Comparison of ENCODE assay signal across 11 cellular contexts in genomic region chr6:149266659-149267058, GRCh38. TPM values are rescaled to one million over a fixed set of nuclear protein-coding genes. Genes with fewer than 3 reads are reported as not detected.
DNase-seq lines count a peak whose midpoint lies in the region; ATAC-seq and TF ChIP-seq lines count a peak whose summit lies in the region.
"Had no signal": no experiment of that assay in that cellular context is flagged by ENCODE, and none has a peak within 500 bp of the region (broad histone marks: within the 10 kb centered on the region; RNA-seq: fewer than 3 reads in every experiment).

No MANE protein-coding gene starts in this region.

- TF ChIP-seq CTCF in spleen (IDR thresholded peaks at IDR 0.05 in 8 of 11, conservative IDR thresholded peaks at IDR 0.05 in 3 of 11) = no peak

- H3K4me1 ChIP-seq in spleen = peaks cover 0 to 50% (median 22%) of the 10 kb centered on the region in 6 donors
- H3K4me1 ChIP-seq: sigmoid colon had no signal

- H3K27ac ChIP-seq in spleen = peak overlapping the region in 6 of 8 donors; percentile 5 to 71 (median 50)
- H3K27ac ChIP-seq: sigmoid colon had no signal

- H3K4me3 ChIP-seq in spleen = no peak overlapping the region
- H3K4me3 ChIP-seq: sigmoid colon had no signal

- no peak for TF ChIP-seq POLR2A in spleen (IDR thresholded peaks at IDR 0.05)

- DNase-seq in GM19238 (ENCODE audit: insufficient read length, low spot score) = peak; percentile 20
- no peak for DNase-seq in spleen
- DNase-seq in T1000 (lab: John Stamatoyannopoulos, UW) = no peak
- DNase-seq in NCI-H128 (lab: John Stamatoyannopoulos, UW; ENCODE audit: unreplicated experiment) = no peak
- DNase-seq in NCI-H187 (lab: John Stamatoyannopoulos, UW) = no peak
- DNase-seq: activated CD4-positive, CD25-positive, alpha-beta regulatory T cell; EL; sigmoid colon had no signal

- intact Hi-C loops in spleen (cut with DNase I; ENCODE audit: low total_unique reads) = no loop called here

- no peaks in the 10 kb centered on the region for H3K9me3 ChIP-seq in spleen
- H3K9me3 ChIP-seq: sigmoid colon had no signal

- 62 to 68% (median 65%) methylated on average over 6 of the region's 6 CpGs for WGBS in spleen, 5 donors

- ATAC-seq in HG02642 (IDR thresholded peaks at IDR 0.05; ENCODE audit: poor library complexity, unreplicated experiment) = peak; percentile 85
- peak; percentile 48 for ATAC-seq in HG03565 (IDR thresholded peaks at IDR 0.05; ENCODE audit: unreplicated experiment)
- ATAC-seq: stimulated activated effector memory CD8-positive, alpha-beta T cell treated with anti-CD3 and anti-CD28 coated beads, Interleukin-12 subunit alpha, Interleukin-12 subunit beta, amount 100 ng/mL, for 72 hours had no signal

- H3K36me3 ChIP-seq in spleen = no peaks in the 10 kb centered on the region
- H3K36me3 ChIP-seq: sigmoid colon had no signal

- no peaks in the 10 kb centered on the region for H3K27me3 ChIP-seq in spleen (replicated peaks in 1 of 7)
- H3K27me3 ChIP-seq: sigmoid colon had no signal

RNA-seq across cellular contexts. Expression of gene TAB2, which starts 50.9 kb away (rescaled TPM):
- total RNA-seq in spleen = 10 to 100 TPM; 62.4 to 84.1 (median 73.0) TPM
- 10 to 100 TPM; 15.4 to 21.5 (median 16.4) TPM for polyA plus RNA-seq in spleen
